ENCODE assay signal across 16 cellular contexts in genomic region chr4:38371391-38371851, GRCh38.
DNase-seq lines count a peak whose midpoint lies in the region; ATAC-seq and TF ChIP-seq lines count a peak whose summit lies in the region.
"Had no signal": no experiment of that assay in that cellular context is flagged by ENCODE, and none has a peak within 500 bp of the region (broad histone marks: within the 10 kb centered on the region; RNA-seq: fewer than 3 reads in every experiment).

No MANE protein-coding gene starts in this region.

- TF ChIP-seq POLR2A in upper lobe of left lung (IDR thresholded peaks at IDR 0.05) = no peak

- no peak for TF ChIP-seq CTCF in upper lobe of left lung (IDR thresholded peaks at IDR 0.05)

- H3K9ac ChIP-seq in adipocyte (ENCODE audit: low read length) = peak overlapping the region; percentile 33

- H3K27ac ChIP-seq in upper lobe of left lung = peak overlapping the region in 1 of 4 donors; percentile 66
- H3K27ac ChIP-seq: esophagus muscularis mucosa, testis had no signal

- DNase-seq in HK-2 (ENCODE audit: unreplicated experiment) = peak; percentile 8
- peak; percentile 64 for DNase-seq in adipocyte (ENCODE audit: low read depth)
- DNase-seq in glomerular visceral epithelial cell (ENCODE audit: extremely low spot score) = peak; percentile 43
- DNase-seq in upper lobe of left lung = no peak
- no peak for DNase-seq in epidermal melanocyte (ENCODE audit: insufficient read length, low spot score)
- DNase-seq: activated T-cell treated with anti-CD3 and anti-CD28 coated beads, Interleukin-2, amount 50 U/mL, for 72 hours; central memory CD4-positive, alpha-beta T cell; NCI-H1436; NCI-H748 treated with DMSO at 0.1 percent for 48 hours; testis had no signal

- ATAC-seq in upper lobe of left lung (ENCODE audit: low FRiP score in 2 of 2) (peak; percentile 13 to 28), HG03521 (IDR thresholded peaks at IDR 0.05; ENCODE audit: unreplicated experiment) (no peak), GM21717 (IDR thresholded peaks at IDR 0.05; ENCODE audit: unreplicated experiment) (no peak)
- ATAC-seq: activated CD4-positive, CD25-positive, alpha-beta regulatory T cell treated with anti-CD3 and anti-CD28 coated beads, Interleukin-2, amount 50 U/mL, for 24 hours; activated T-cell treated with anti-CD3 and anti-CD28 coated beads, Interleukin-2, amount 50 U/mL, for 72 hours; HCT116; HepG2 had no signal

- H3K4me3 ChIP-seq in adipocyte (ENCODE audit: low read length) (no peak overlapping the region), upper lobe of left lung (no peak overlapping the region)
- H3K4me3 ChIP-seq: esophagus muscularis mucosa, testis had no signal

- TF ChIP-seq EP300 in upper lobe of left lung (IDR thresholded peaks at IDR 0.05) = no peak

- no peaks in the 10 kb centered on the region for H3K36me3 ChIP-seq in adipocyte (ENCODE audit: control insufficient read depth, insufficient read depth, low read length, severe bottlenecking)
- H3K36me3 ChIP-seq in upper lobe of left lung = no peaks in the 10 kb centered on the region
- H3K36me3 ChIP-seq: esophagus muscularis mucosa had no signal

- H3K4me1 ChIP-seq in adipocyte (ENCODE audit: control insufficient read depth, insufficient read depth, low read length) (peaks cover 44% of the 10 kb centered on the region), upper lobe of left lung (peaks cover 0 to 19% (median 7%) of the 10 kb centered on the region in 4 donors)
- H3K4me1 ChIP-seq: testis had no signal

- H3K9me3 ChIP-seq in adipocyte (ENCODE audit: control insufficient read depth, low read length) = no peaks in the 10 kb centered on the region
- H3K9me3 ChIP-seq in upper lobe of left lung = no peaks in the 10 kb centered on the region
- H3K9me3 ChIP-seq: esophagus muscularis mucosa, testis had no signal

- H3K27me3 ChIP-seq in adipocyte (replicated peaks; ENCODE audit: control insufficient read depth, insufficient read depth, low read length) (no peaks in the 10 kb centered on the region), upper lobe of left lung (no peaks in the 10 kb centered on the region)
- H3K27me3 ChIP-seq: esophagus muscularis mucosa, testis had no signal

Comparison
In these comparisons a context has a peak if more than half of its experiments do, and no peak if none do; other contexts are left out.
1. DNase-seq: peak in HK-2 (single experiment), adipocyte (single experiment) and glomerular visceral epithelial cell (single experiment); none in upper lobe of left lung (0 of 2) and epidermal melanocyte (single experiment).
2. ATAC-seq: peak in upper lobe of left lung (2 of 2); none in HG03521 (single experiment) and GM21717 (single experiment).